In the genomic region with DNA sequence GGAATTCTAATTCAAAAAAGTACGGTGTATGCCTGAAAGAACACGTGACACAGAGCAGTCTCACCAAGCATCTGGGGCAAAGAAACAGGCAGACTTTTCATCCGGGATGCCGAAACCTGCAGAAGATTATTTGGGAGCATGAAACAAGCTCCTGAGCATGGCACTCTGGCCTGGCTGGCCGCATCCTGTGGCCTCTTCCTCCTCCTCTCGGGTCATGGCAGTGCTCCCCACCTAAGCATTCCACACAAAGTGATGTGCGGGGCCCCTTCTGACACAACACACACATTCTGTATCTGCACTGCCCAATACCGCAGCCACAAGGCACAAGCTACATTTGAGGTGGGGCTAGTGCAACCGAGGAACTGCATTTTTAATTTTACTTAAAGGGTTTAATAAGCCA, we compare ENCODE assay signal across 2 cellular contexts.
TF ChIP-seq lines count a peak whose summit lies in the region.

No MANE protein-coding gene starts in this region.

TF ChIP-seq in HepG2, 621 proteins besides CTCF, POLR2A, EP300 and RAD21:
- TF ChIP-seq MIER2 (CRISPR knock-in tag; IDR thresholded peaks at IDR 0.05) (no peak), ZNF263 (CRISPR knock-in tag; IDR thresholded peaks at IDR 0.05) (peak; percentile 71; the same call in 1 of the 2 replicates), ZNF317 (CRISPR knock-in tag; IDR thresholded peaks at IDR 0.05) (no peak)
- TF ChIP-seq, protein P1, sequence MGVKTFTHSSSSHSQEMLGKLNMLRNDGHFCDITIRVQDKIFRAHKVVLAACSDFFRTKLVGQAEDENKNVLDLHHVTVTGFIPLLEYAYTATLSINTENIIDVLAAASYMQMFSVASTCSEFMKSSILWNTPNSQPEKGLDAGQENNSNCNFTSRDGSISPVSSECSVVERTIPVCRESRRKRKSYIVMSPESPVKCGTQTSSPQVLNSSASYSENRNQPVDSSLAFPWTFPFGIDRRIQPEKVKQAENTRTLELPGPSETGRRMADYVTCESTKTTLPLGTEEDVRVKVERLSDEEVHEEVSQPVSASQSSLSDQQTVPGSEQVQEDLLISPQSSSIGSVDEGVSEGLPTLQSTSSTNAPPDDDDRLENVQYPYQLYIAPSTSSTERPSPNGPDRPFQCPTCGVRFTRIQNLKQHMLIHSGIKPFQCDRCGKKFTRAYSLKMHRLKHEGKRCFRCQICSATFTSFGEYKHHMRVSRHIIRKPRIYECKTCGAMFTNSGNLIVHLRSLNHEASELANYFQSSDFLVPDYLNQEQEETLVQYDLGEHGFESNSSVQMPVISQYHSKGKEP (CRISPR knock-in tag; IDR thresholded peaks at IDR 0.05): no peak

TF ChIP-seq in H1, 55 proteins besides CTCF, POLR2A, EP300 and RAD21:
- TF ChIP-seq ASH2L (IDR thresholded peaks at IDR 0.05; ENCODE audit: low read length) (no peak), BACH1 (IDR thresholded peaks at IDR 0.05; ENCODE audit: low read length) (no peak), SAP30 (IDR thresholded peaks at IDR 0.05; ENCODE audit: insufficient read depth, insufficient replicate concordance, low read length) (no peak), RXRA (IDR thresholded peaks at IDR 0.05; ENCODE audit: insufficient read depth, low read depth, low read length) (no peak), KDM1A (IDR thresholded peaks at IDR 0.05; ENCODE audit: borderline replicate concordance, low read length) (no peak), SP4 (IDR thresholded peaks at IDR 0.05; ENCODE audit: low read length) (no peak), YY1 (IDR thresholded peaks at IDR 0.05; ENCODE audit: low read depth, low read length) (no peak), POLR2AphosphoS5 (IDR thresholded peaks at IDR 0.05; ENCODE audit: low read depth, low read length) (no peak)
